ENCODE assay signal across 26 cellular contexts in genomic region chr19:43687660-43687997, GRCh38. TPM values are rescaled to one million over a fixed set of nuclear protein-coding genes. Genes with fewer than 3 reads are reported as not detected.
A peak's percentile ranks its signal among the peaks of the same experiment; 100 is the strongest.
DNase-seq lines count a peak whose midpoint lies in the region; ATAC-seq and TF ChIP-seq lines count a peak whose summit lies in the region.
"Had no signal": no experiment of that assay in that cellular context is flagged by ENCODE, and none has a peak within 500 bp of the region (broad histone marks: within the 10 kb centered on the region; RNA-seq: fewer than 3 reads in every experiment).

No MANE protein-coding gene starts in this region.

- ATAC-seq in RWPE2 (ENCODE audit: low read depth) (no peak), mucosa of descending colon (peak; percentile 19), upper lobe of right lung (peak; percentile 45)
- ATAC-seq: K562 had no signal

- no peak overlapping the region for H3K4me3 Mint-ChIP-seq in endodermal cell
- H3K4me3 Mint-ChIP-seq: activated CD4-positive, alpha-beta memory T cell treated with anti-CD3 and anti-CD28 coated beads, Interleukin-2, amount 10 ng/mL, durations not matched to agents 7 days and 5 days; activated naive CD8-positive, alpha-beta T cell treated with anti-CD3 and anti-CD28 coated beads for 36 hours; CD4-positive, alpha-beta T cell; HFFc6; WTC11 had no signal

- intact Hi-C loops in mucosa of descending colon (cut with DNase I, micrococcal nuclease) (no loop called here), upper lobe of right lung (cut with DNase I) (no loop called here)

- no peaks in the 10 kb centered on the region for H3K36me3 Mint-ChIP-seq in endodermal cell (ENCODE audit: low read depth)
- H3K36me3 Mint-ChIP-seq: activated naive CD8-positive, alpha-beta T cell treated with anti-CD3 and anti-CD28 coated beads for 36 hours had no signal

- H3K4me3 ChIP-seq in RWPE2 (ENCODE audit: severe bottlenecking) (no peak overlapping the region), endodermal cell (ENCODE audit: low read length) (no peak overlapping the region), mucosa of descending colon (no peak overlapping the region), upper lobe of right lung (no peak overlapping the region), WERI-Rb-1 (ENCODE audit: low read depth, low read length) (no peak overlapping the region)
- H3K4me3 ChIP-seq: K562, spleen, tibial artery had no signal

- WGBS in endodermal cell (ENCODE audit: insufficient coverage in 1 of 2, insufficient read length in 1 of 2), 2 experiments: 80 to 82% methylated on average over 1 of the region's 1 CpG

- H3K27ac ChIP-seq in RWPE2 (ENCODE audit: poor library complexity, severe bottlenecking) (peak overlapping the region; percentile 42), endodermal cell (ENCODE audit: low read depth, low read length) (peak overlapping the region; percentile 44), upper lobe of right lung (no peak overlapping the region), WERI-Rb-1 (no peak overlapping the region)
- H3K27ac ChIP-seq: tibial artery had no signal

- no peaks in the 10 kb centered on the region for H3K36me3 ChIP-seq in RWPE2 (ENCODE audit: low read depth)
- H3K36me3 ChIP-seq in endodermal cell (ENCODE audit: control insufficient read depth, insufficient read depth, low read length): no peaks in the 10 kb centered on the region
- no peaks in the 10 kb centered on the region for H3K36me3 ChIP-seq in mucosa of descending colon (ENCODE audit: low read depth)
- H3K36me3 ChIP-seq in upper lobe of right lung: no peaks in the 10 kb centered on the region
- H3K36me3 ChIP-seq in WERI-Rb-1: no peaks in the 10 kb centered on the region
- H3K36me3 ChIP-seq: spleen, tibial artery had no signal

- TF ChIP-seq CTCF in RWPE2 (IDR thresholded peaks at IDR 0.05; ENCODE audit: poor library complexity, severe bottlenecking) (no peak), endodermal cell (conservative IDR thresholded peaks at IDR 0.05) (no peak), mucosa of descending colon (IDR thresholded peaks at IDR 0.05) (no peak), upper lobe of right lung (IDR thresholded peaks at IDR 0.05) (no peak), WERI-Rb-1 (IDR thresholded peaks at IDR 0.05; ENCODE audit: low read depth, low read length) (no peak)

- peaks cover 19% of the 10 kb centered on the region for H3K9me3 Mint-ChIP-seq in endodermal cell

- no peak overlapping the region for H3K27ac Mint-ChIP-seq in endodermal cell
- H3K27ac Mint-ChIP-seq: activated CD4-positive, alpha-beta memory T cell treated with anti-CD3 and anti-CD28 coated beads, Interleukin-2, amount 10 ng/mL, durations not matched to agents 7 days and 5 days; activated naive CD8-positive, alpha-beta T cell treated with anti-CD3 and anti-CD28 coated beads for 36 hours; CD4-positive, alpha-beta T cell; WTC11 had no signal

- peaks cover 8% of the 10 kb centered on the region for H3K4me1 Mint-ChIP-seq in endodermal cell
- H3K4me1 Mint-ChIP-seq: activated CD4-positive, alpha-beta memory T cell treated with anti-CD3 and anti-CD28 coated beads, Interleukin-2, amount 10 ng/mL, durations not matched to agents 7 days and 5 days; activated naive CD8-positive, alpha-beta T cell treated with anti-CD3 and anti-CD28 coated beads for 36 hours had no signal

- no peaks in the 10 kb centered on the region for H3K27me3 ChIP-seq in RWPE2 (ENCODE audit: insufficient read depth, poor library complexity, severe bottlenecking)
- no peaks in the 10 kb centered on the region for H3K27me3 ChIP-seq in endodermal cell (ENCODE audit: control insufficient read depth, insufficient read depth, low read length, poor library complexity, severe bottlenecking)
- no peaks in the 10 kb centered on the region for H3K27me3 ChIP-seq in upper lobe of right lung
- H3K27me3 ChIP-seq in WERI-Rb-1 (ENCODE audit: insufficient read depth, low read depth, severe bottlenecking): no peaks in the 10 kb centered on the region
- H3K27me3 ChIP-seq: spleen had no signal

- no peak overlapping the region for H3K9ac ChIP-seq in endodermal cell (ENCODE audit: extremely low read depth, low read length, poor library complexity, severe bottlenecking)

- H3K9me3 ChIP-seq in RWPE2 (ENCODE audit: severe bottlenecking) (peaks cover 14% of the 10 kb centered on the region), endodermal cell (ENCODE audit: control insufficient read depth, low read length) (peaks cover 13% of the 10 kb centered on the region), mucosa of descending colon (peaks cover 12% of the 10 kb centered on the region), upper lobe of right lung (no peaks in the 10 kb centered on the region), WERI-Rb-1 (ENCODE audit: severe bottlenecking) (peaks cover 12% of the 10 kb centered on the region)

- H3K4me1 ChIP-seq in RWPE2 (ENCODE audit: insufficient read depth, poor library complexity, severe bottlenecking) (peaks cover 9% of the 10 kb centered on the region), endodermal cell (ENCODE audit: control insufficient read depth, insufficient read depth, low read length) (no peaks in the 10 kb centered on the region), mucosa of descending colon (ENCODE audit: low read depth) (no peaks in the 10 kb centered on the region), upper lobe of right lung (no peaks in the 10 kb centered on the region)
- H3K4me1 ChIP-seq: tibial artery had no signal

- DNase-seq in RWPE2 (ENCODE audit: low spot score) (no peak), endodermal cell (no peak), mucosa of descending colon (no peak), upper lobe of right lung (no peak), NCI-H1694 (lab: John Stamatoyannopoulos, UW) (no peak), WERI-Rb-1 (no peak), NCI-H1417 (lab: John Stamatoyannopoulos, UW) (no peak)
- no peak for DNase-seq in activated CD4-positive, alpha-beta T cell treated with anti-CD3 and anti-CD28 coated beads, Interleukin-2, amount 50 U/mL, for 1 hour
- DNase-seq: activated CD4-positive, alpha-beta memory T cell treated with anti-CD3 and anti-CD28 coated beads, Interleukin-2, amount 10 ng/mL, durations not matched to agents 7 days and 5 days; activated naive CD8-positive, alpha-beta T cell treated with anti-CD3 and anti-CD28 coated beads for 36 hours; CD4-positive, alpha-beta T cell; effector CD4-positive, alpha-beta T cell; erythroblast; NCI-H2081; NCI-H774; spleen; stimulated activated CD4-positive, alpha-beta T cell treated with anti-CD3 and anti-CD28 coated beads, Interleukin-2, amount 100 ng/mL, for 48 hours; stimulated activated naive CD4-positive, alpha-beta T cell; tibial artery had no signal

- peaks cover 25% of the 10 kb centered on the region for H3K27me3 Mint-ChIP-seq in endodermal cell (ENCODE audit: insufficient read depth)

RNA-seq across cellular contexts. Expression of gene PLAUR, which starts 17.7 kb away (rescaled TPM):
- total RNA-seq in endodermal cell: 10 to 100 TPM; 14.7 to 21.5 TPM
- polyA plus RNA-seq in endodermal cell (2013, experiment 1 of 2): 20.1 TPM
- polyA plus RNA-seq in endodermal cell (2013, experiment 2 of 2): 17.1 TPM
- total RNA-seq in mucosa of descending colon: 100 to 1,000 TPM in 1 of 3 donors, 10 to 100 TPM in 2; 62.0 to 100 (median 75.1) TPM
- total RNA-seq in upper lobe of right lung: 97.2 TPM

RNA-seq across cellular contexts. Expression of gene IRGC, which starts 28.2 kb away (rescaled TPM):
- total RNA-seq in endodermal cell (not detected), mucosa of descending colon (not detected), upper lobe of right lung (not detected)
- not detected for polyA plus RNA-seq in endodermal cell (2013, experiment 1 of 2)
- polyA plus RNA-seq in endodermal cell (2013, experiment 2 of 2): not detected
- total RNA-seq: activated CD4-positive, alpha-beta memory T cell treated with anti-CD3 and anti-CD28 coated beads, Interleukin-2, amount 10 ng/mL, durations not matched to agents 7 days and 5 days; activated naive CD8-positive, alpha-beta T cell treated with anti-CD3 and anti-CD28 coated beads for 36 hours; CD4-positive, alpha-beta T cell; cerebellum; G401; HFFc6; K562; lower leg skin; MCF 10A; spleen; WTC11 had no signal
- polyA plus RNA-seq: K562, spleen had no signal

RNA-seq across cellular contexts. Expression of gene CADM4, which starts 48.0 kb away (rescaled TPM):
- 10 to 100 TPM in 1 of 2 donors, 1 to 10 TPM in 1; 9.3 to 19.9 TPM for total RNA-seq in endodermal cell
- polyA plus RNA-seq in endodermal cell (2013, experiment 1 of 2): 68.9 TPM
- polyA plus RNA-seq in endodermal cell (2013, experiment 2 of 2): 58.7 TPM
- 10 to 100 TPM in 1 of 3 donors, 1 to 10 TPM in 2; 1.2 to 26.2 (median 3.4) TPM for total RNA-seq in mucosa of descending colon
- total RNA-seq in upper lobe of right lung: 8.7 TPM

Comparison
In these comparisons a context has a peak if more than half of its experiments do, and no peak if none do; other contexts are left out.
1. H3K27ac ChIP-seq: peak in RWPE2 (single experiment) and endodermal cell (single experiment); none in upper lobe of right lung (single experiment) and WERI-Rb-1 (single experiment).